In genomic region chr22:46471330-46471729, GRCh38 we compare ENCODE assay signal across 5 cellular contexts.
DNase-seq lines count a peak whose midpoint lies in the region; ATAC-seq, FAIRE-seq and TF ChIP-seq lines count a peak whose summit lies in the region.
"Not testable (repeated sequence)": the region's sequence is repeated elsewhere in the genome, so short reads cannot be mapped to it uniquely, and the experiment has no call there.

No MANE protein-coding gene starts in this region.

- H2BK12ac ChIP-seq in neuronal stem cell (ENCODE audit: low read length), result not testable (repeated sequence)

- peak overlapping the region; percentile 40 for H3K9ac ChIP-seq in HCT116 (ENCODE audit: low read length)
- not testable (repeated sequence) for H3K9ac ChIP-seq in astrocyte (ENCODE audit: low read length); neuronal stem cell (ENCODE audit: low read depth, low read length, poor library complexity)

- not testable (repeated sequence) for FAIRE-seq in astrocyte (lab: Jason Lieb, UNC)

- peak overlapping the region; percentile 74 for H2AK5ac ChIP-seq in neuronal stem cell (ENCODE audit: low read depth, low read length)

- not testable (repeated sequence) for H3K4ac ChIP-seq in neuronal stem cell (ENCODE audit: low read length)

- H3K4me1 Mint-ChIP-seq in astrocyte (ENCODE audit: low read depth, unreplicated experiment); neural crest cell: not testable (repeated sequence)

- intact Hi-C loops in HCT116 (cut with micrococcal nuclease), result not testable (repeated sequence)

- H3K4me1 ChIP-seq in HCT116 (ENCODE audit: control insufficient read depth in 1 of 2, insufficient read depth in 2 of 2, low read length in 2 of 2), result peaks cover 16 to 21% of the 10 kb centered on the region in 2 experiments
- H3K4me1 ChIP-seq in astrocyte (ENCODE audit: insufficient read depth, low read length), result not testable (repeated sequence)
- peaks cover 7 to 12% of the 10 kb centered on the region in 2 donors for H3K4me1 ChIP-seq in neuronal stem cell (ENCODE audit: control insufficient read depth in 2 of 2, insufficient read depth in 1 of 2, low read depth in 1 of 2, low read length in 2 of 2)

- not testable (repeated sequence) for H3K79me2 ChIP-seq in HCT116 (ENCODE audit: insufficient read depth, low read length); astrocyte (ENCODE audit: insufficient read depth, low read length)

- not testable (repeated sequence) for H3K18ac ChIP-seq in neuronal stem cell (ENCODE audit: low read length)

- not testable (repeated sequence) for H3K36me3 ChIP-seq in HCT116 (ENCODE audit: control insufficient read depth in 1 of 2, insufficient read depth in 2 of 2, low read length in 2 of 2); astrocyte (ENCODE audit: insufficient read depth, low read length); neuronal stem cell (replicated peaks in 1 of 2; ENCODE audit: control insufficient read depth in 2 of 2, insufficient read depth in 2 of 2, low read length in 2 of 2)

- CTCF ChIA-PET in HCT116 (lab: Charles Lee), result not testable (repeated sequence)

- H2AFZ ChIP-seq in HCT116 (ENCODE audit: low read depth, low read length, poor library complexity, severe bottlenecking); astrocyte (ENCODE audit: low read depth, low read length); neuronal stem cell (ENCODE audit: low read length): not testable (repeated sequence)

- H3K79me1 ChIP-seq in neuronal stem cell (ENCODE audit: low read depth, low read length), result not testable (repeated sequence)

- no CpG with 5 or more reads among the region's 6 CpGs for WGBS in neuronal stem cell (ENCODE audit: extremely low coverage in 2 of 2, insufficient read length in 2 of 2, insufficient replicate concordance in 1 of 2), 2 donors

- not testable (repeated sequence) for H3K27me3 ChIP-seq in HCT116 (ENCODE audit: insufficient read depth, low read length); astrocyte (ENCODE audit: insufficient read depth, low read length); neuronal stem cell (ENCODE audit: control insufficient read depth in 3 of 3, insufficient read depth in 3 of 3, low read depth in 1 of 3, low read length in 3 of 3)

- H3K9me2 ChIP-seq in HCT116 (ENCODE audit: insufficient read depth), result not testable (repeated sequence)

- BruUV-seq in HCT116 (replicated peaks; lab: Mats Ljungman, UMichigan), result not testable (repeated sequence)

- H3K9me3 ChIP-seq in HCT116 (ENCODE audit: control insufficient read depth in 1 of 2, insufficient read depth in 1 of 2, low read depth in 1 of 2, low read length in 2 of 2); astrocyte (ENCODE audit: insufficient read depth, low read depth, low read length); neuronal stem cell (replicated peaks in 1 of 2; ENCODE audit: control insufficient read depth in 2 of 2, insufficient read depth in 1 of 2, low read depth in 1 of 2, low read length in 2 of 2): not testable (repeated sequence)

- not testable (repeated sequence) for TF ChIP-seq RAD21 in HCT116 (IDR thresholded peaks at IDR 0.05; ENCODE audit: low read depth)

- POLR2A ChIA-PET in HCT116 (lab: Charles Lee), result not testable (repeated sequence)

- H2BK120ac ChIP-seq in neuronal stem cell (ENCODE audit: low read depth, low read length), result not testable (repeated sequence)

- not testable (repeated sequence) for TF ChIP-seq CTCF in HCT116 (IDR thresholded peaks at IDR 0.05 in 2 of 3, conservative IDR thresholded peaks at IDR 0.05 in 1 of 3; ENCODE audit: borderline replicate concordance in 1 of 3, insufficient read depth in 1 of 3, low read depth in 2 of 3, low read length in 2 of 3); astrocyte (IDR thresholded peaks at IDR 0.05; ENCODE audit: insufficient read depth, low read depth, low read length); neural crest cell (conservative IDR thresholded peaks at IDR 0.05)

- H2BK15ac ChIP-seq in neuronal stem cell (ENCODE audit: low read length), result not testable (repeated sequence)

- not testable (repeated sequence) for DNase-seq in HCT116 (ENCODE audit: low read depth, low spot score); astrocyte (ENCODE audit: low read depth); neural crest cell (ENCODE audit: low read depth, low spot score); neuronal stem cell (ENCODE audit: low spot score)
- DNase-seq in islet precursor cell, result peak; percentile 45

- H3K9me3 Mint-ChIP-seq in astrocyte (ENCODE audit: unreplicated experiment), result peaks cover 15% of the 10 kb centered on the region
- H3K9me3 Mint-ChIP-seq in neural crest cell, result not testable (repeated sequence)

- H4K8ac ChIP-seq in neuronal stem cell (ENCODE audit: low read depth, low read length), result not testable (repeated sequence)

- H4K91ac ChIP-seq in neuronal stem cell (ENCODE audit: low read depth, low read length, poor library complexity), result not testable (repeated sequence)

- not testable (repeated sequence) for H3K23ac ChIP-seq in neuronal stem cell (ENCODE audit: low read depth, low read length, poor library complexity)

- not testable (repeated sequence) for H3K14ac ChIP-seq in neuronal stem cell (ENCODE audit: low read length)

- not testable (repeated sequence) for H3K27ac Mint-ChIP-seq in astrocyte (ENCODE audit: unreplicated experiment)
- H3K27ac Mint-ChIP-seq in neural crest cell (ENCODE audit: unreplicated experiment), result peak overlapping the region; percentile 43

- not testable (repeated sequence) for H2BK5ac ChIP-seq in neuronal stem cell (ENCODE audit: low read length)

- peak overlapping the region; percentile 20 for H3K4me3 Mint-ChIP-seq in astrocyte (ENCODE audit: unreplicated experiment)
- H3K4me3 Mint-ChIP-seq in neural crest cell, result not testable (repeated sequence)

- not testable (repeated sequence) for H4K20me1 ChIP-seq in HCT116 (ENCODE audit: insufficient read depth)
- peaks cover 14% of the 10 kb centered on the region for H4K20me1 ChIP-seq in astrocyte (ENCODE audit: insufficient read depth, low read length)

- H3K4me3 ChIP-seq in HCT116 (replicated peaks in 1 of 2; ENCODE audit: low read depth in 1 of 2, low read length in 2 of 2), result peak overlapping the region in 1 of 2 experiments; percentile 33; a peak in 1 of 4 replicates
- H3K4me3 ChIP-seq in astrocyte (ENCODE audit: insufficient read depth, low read depth, low read length); neuronal stem cell (ENCODE audit: low read length in 2 of 2): not testable (repeated sequence)

- H3K27me3 Mint-ChIP-seq in astrocyte (ENCODE audit: low read depth, unreplicated experiment), result not testable (repeated sequence)
- H3K27me3 Mint-ChIP-seq in neural crest cell (ENCODE audit: low read depth), result peaks cover 16% of the 10 kb centered on the region

- not testable (repeated sequence) for TF ChIP-seq POLR2A in HCT116 (IDR thresholded peaks at IDR 0.05; ENCODE audit: borderline replicate concordance, extremely low read depth, insufficient read depth, insufficient read length)

- peak overlapping the region; percentile 74 for H3K4me2 ChIP-seq in HCT116 (ENCODE audit: low read length)
- not testable (repeated sequence) for H3K4me2 ChIP-seq in astrocyte (ENCODE audit: low read length); neuronal stem cell (ENCODE audit: insufficient read depth, low read length, poor library complexity, severe bottlenecking)

- 0 out of 2 replicates have a peak, but pooled peaks have one; percentile 4 for ATAC-seq in HCT116

- H3K36me3 Mint-ChIP-seq in astrocyte (ENCODE audit: low read depth, unreplicated experiment); neural crest cell (ENCODE audit: low read depth): not testable (repeated sequence)

- H3K27ac ChIP-seq in HCT116 (ENCODE audit: low read depth, low read length), result 0 out of 2 replicates have a peak overlapping the region, but pooled peaks have one; percentile 17
- H3K27ac ChIP-seq in astrocyte (ENCODE audit: low read depth, low read length); neuronal stem cell (replicated peaks; ENCODE audit: low read length): not testable (repeated sequence)

- RAD21 ChIA-PET in HCT116 (lab: Charles Lee; ENCODE audit: low non-redundant PET in 1 of 2, low total read pairs in 2 of 2, uncharacterized antibody in 2 of 2, unreplicated experiment in 2 of 2), result not testable (repeated sequence)
